In genomic region chr7:130940326-130940725, GRCh38 we compare ENCODE assay signal across 8 cellular contexts.
DNase-seq lines count a peak whose midpoint lies in the region; ATAC-seq and TF ChIP-seq lines count a peak whose summit lies in the region.

No MANE protein-coding gene starts in this region.

- intact Hi-C loops in breast epithelium (cut with DNase I; ENCODE audit: low total_unique reads), result no loop called here

- DNase-seq in AG04449 (ENCODE audit: low read depth, low spot score) (no peak), HFF-Myc (ENCODE audit: extremely low read depth, low read depth) (no peak), breast epithelium (ENCODE audit: low spot score in 2 of 2) (no peak), glomerular visceral epithelial cell (ENCODE audit: extremely low spot score) (no peak), 8988T (no peak), substantia nigra (lab: John Stamatoyannopoulos, UW) (no peak)

- H3K27ac ChIP-seq in breast epithelium (peak overlapping the region; percentile 94), muscle layer of duodenum (ENCODE audit: low read length) (peak overlapping the region; percentile 96), substantia nigra (ENCODE audit: low read depth, low read length, poor library complexity, severe bottlenecking) (no peak overlapping the region)

- CTCF ChIA-PET in AG04449 (lab: Yijun Ruan, JAX), result interaction anchor here (0.8 to 4.0 kb wide), 7 partner anchors 11 to 100 kb away, joined by 3 to 17 read pairs (median 9); no protein-coding TSS in a partner anchor

- POLR2A ChIA-PET in AG04449 (lab: Yijun Ruan, JAX), result interaction anchor here (1.0 kb wide), 1 partner anchor 31 kb away, joined by 3 read pairs; no protein-coding TSS in a partner anchor

- no peak for TF ChIP-seq POLR2A in breast epithelium (IDR thresholded peaks at IDR 0.05)

- no peak for TF ChIP-seq CTCF in AG04449 (IDR thresholded peaks at IDR 0.05; ENCODE audit: insufficient read depth, low read length, missing control alignments)
- TF ChIP-seq CTCF in HFF-Myc (IDR thresholded peaks at IDR 0.05; ENCODE audit: low read depth, low read length, missing control alignments), result no peak
- no peak for TF ChIP-seq CTCF in breast epithelium (IDR thresholded peaks at IDR 0.05)

- H3K27me3 ChIP-seq in breast epithelium (no peaks in the 10 kb centered on the region), muscle layer of duodenum (ENCODE audit: low read depth, low read length) (no peaks in the 10 kb centered on the region)

- peaks cover 0 to 6% of the 10 kb centered on the region in 2 donors for H3K4me1 ChIP-seq in breast epithelium
- peaks cover 6 to 32% of the 10 kb centered on the region in 2 donors for H3K4me1 ChIP-seq in muscle layer of duodenum (ENCODE audit: control insufficient read depth in 1 of 2, insufficient read depth in 2 of 2, low read length in 2 of 2)

- ATAC-seq in GM19324 (IDR thresholded peaks at IDR 0.05; ENCODE audit: low FRiP score, unreplicated experiment), result no peak

- H3K36me3 ChIP-seq in breast epithelium (no peaks in the 10 kb centered on the region), muscle layer of duodenum (ENCODE audit: control insufficient read depth in 1 of 2, insufficient read depth in 2 of 2, low read length in 2 of 2) (peaks cover 9 to 52% of the 10 kb centered on the region in 2 donors)

- H3K9me3 ChIP-seq in breast epithelium, result no peaks in the 10 kb centered on the region
- H3K9me3 ChIP-seq in muscle layer of duodenum (ENCODE audit: control insufficient read depth in 1 of 2, low read length in 2 of 2), result no peaks in the 10 kb centered on the region

- peak overlapping the region; percentile 26 for H3K4me3 ChIP-seq in AG04449 (ENCODE audit: low read depth, low read length)
- H3K4me3 ChIP-seq in HFF-Myc (replicated peaks; ENCODE audit: low read depth, low read length), result peak overlapping the region; percentile 18; the same call in 1 of the 2 replicates
- H3K4me3 ChIP-seq in breast epithelium, result peak overlapping the region; percentile 33 to 65 (median 51)
- peak overlapping the region in 1 of 2 donors; percentile 71 for H3K4me3 ChIP-seq in muscle layer of duodenum (ENCODE audit: low read depth in 1 of 2, low read length in 2 of 2)
